Comparison of ENCODE assay signal across 8 cellular contexts in the genomic region with DNA sequence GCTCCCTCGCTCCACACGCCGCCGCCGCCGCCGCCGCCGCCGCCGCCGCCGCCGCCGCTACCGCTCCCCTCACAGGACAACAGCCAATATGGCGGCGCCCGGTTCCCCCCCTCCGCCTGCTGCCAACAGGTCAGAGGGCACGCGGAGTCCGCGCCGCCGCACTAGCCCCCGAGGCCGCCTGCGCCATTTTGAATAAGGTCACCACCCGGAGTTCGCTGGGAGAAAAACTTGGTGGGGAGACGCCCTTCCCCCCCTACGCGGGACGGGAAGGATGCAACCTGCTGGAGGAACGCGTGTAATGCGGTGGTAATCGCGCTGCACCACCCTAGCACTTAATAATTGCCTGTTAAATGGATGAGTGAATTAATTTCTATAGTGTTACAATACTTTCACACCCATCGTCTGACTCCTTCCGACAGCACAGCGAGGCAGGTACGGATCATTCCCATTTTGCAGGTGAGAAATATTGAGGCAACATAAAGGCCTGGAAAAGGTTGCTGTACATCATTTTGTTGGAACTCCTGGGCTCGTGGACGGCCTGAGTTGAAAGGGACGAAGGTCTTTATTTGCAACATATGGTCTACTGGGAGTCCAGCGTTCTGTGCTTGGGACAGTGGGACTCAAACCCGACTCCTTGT. TPM values are rescaled to one million over a fixed set of nuclear protein-coding genes. Genes with fewer than 3 reads are reported as not detected.
DNase-seq lines count a peak whose midpoint lies in the region; TF ChIP-seq lines count a peak whose summit lies in the region.

FAM193B (minus strand) TSS at position 90 of the 638 bp plus-strand sequence. CDS start 105 bp downstream, outside the sequence.

- no peaks in the 10 kb centered on the region for H3F3A ChIP-seq in Loucy (ENCODE audit: low read depth)

- H3K9me3 ChIP-seq in Loucy (ENCODE audit: insufficient read depth, low read depth, low read length) = no peaks in the 10 kb centered on the region
- no peaks in the 10 kb centered on the region for H3K9me3 ChIP-seq in stomach

- H3K9me3 Mint-ChIP-seq in neural crest cell = no peaks in the 10 kb centered on the region

- H3K4me2 ChIP-seq in Loucy (ENCODE audit: low read depth, low read length, poor library complexity, severe bottlenecking) = peak within 1 kb of the TSS; percentile 86

- WGBS in stomach, 5 donors = 7 to 14% (median 9%) methylated on average over 25 to 49 of the region's 49 CpGs

- TF ChIP-seq EP300 in stomach (IDR thresholded peaks at IDR 0.05) = no peak

- peak within 1 kb of the TSS; percentile 95 for H3K4me3 Mint-ChIP-seq in neural crest cell

- H3K27me3 ChIP-seq in Loucy (ENCODE audit: insufficient read depth, low read length, poor library complexity, severe bottlenecking) (no peaks in the 10 kb centered on the region), stomach (no peaks in the 10 kb centered on the region)

- H3K4me1 Mint-ChIP-seq in neural crest cell = peaks cover 29% of the 10 kb centered on the region

- H3K4me3 ChIP-seq in Loucy (ENCODE audit: low read length, poor library complexity, severe bottlenecking) = peak within 1 kb of the TSS; percentile 79
- peak within 1 kb of the TSS; percentile 89 for H3K4me3 ChIP-seq in fibroblast of villous mesenchyme (ENCODE audit: low read depth, low read length)
- peak within 1 kb of the TSS; percentile 86 to 100 (median 94) for H3K4me3 ChIP-seq in stomach

- H4K20me1 ChIP-seq in Loucy (ENCODE audit: insufficient read depth, low read length, poor library complexity, severe bottlenecking) = peaks cover 15% of the 10 kb centered on the region

- H3K36me3 ChIP-seq in Loucy (ENCODE audit: insufficient read depth, low read length) (no peaks in the 10 kb centered on the region), stomach (peaks cover 5 to 18% (median 9%) of the 10 kb centered on the region in 4 donors)

- peaks cover 3% of the 10 kb centered on the region for H3K36me3 Mint-ChIP-seq in neural crest cell (ENCODE audit: low read depth)

- DNase-seq in ELF-1 (ENCODE audit: low read depth, low spot score) (peak; percentile 96), H4 (ENCODE audit: low spot score) (peak; percentile 91), SHP77 (lab: John Stamatoyannopoulos, UW) (peak; percentile 88 to 89), activated gamma-delta T cell (lab: John Stamatoyannopoulos, UW) (peak; percentile 89), fibroblast of villous mesenchyme (ENCODE audit: low read depth) (peak; percentile 92), neural crest cell (ENCODE audit: low read depth, low spot score) (peak; percentile 95), stomach (peak; percentile 95)

- intact Hi-C loops in stomach (cut with DNase I; ENCODE audit: low total_unique reads) = no loop called here

- H2AFZ ChIP-seq in Loucy (ENCODE audit: low read length) = peak within 1 kb of the TSS; percentile 87

- peaks cover 36% of the 10 kb centered on the region for H3K79me2 ChIP-seq in Loucy (ENCODE audit: insufficient read depth, low read length)

- H3K27ac ChIP-seq in stomach = peak within 1 kb of the TSS; percentile 78 to 93 (median 83)

- peaks cover 25% of the 10 kb centered on the region for H3K4me1 ChIP-seq in Loucy (ENCODE audit: insufficient read depth, low read length, poor library complexity, severe bottlenecking)
- H3K4me1 ChIP-seq in stomach = peaks cover 18 to 48% (median 36%) of the 10 kb centered on the region in 4 donors

- no peaks in the 10 kb centered on the region for H3K27me3 Mint-ChIP-seq in neural crest cell (ENCODE audit: low read depth)

- no peak within 1 kb of the TSS for H3K27ac Mint-ChIP-seq in neural crest cell (ENCODE audit: unreplicated experiment)

- no peaks in the 10 kb centered on the region for H3K9me2 ChIP-seq in Loucy (replicated peaks; ENCODE audit: low read depth, low read length)

- no peak for TF ChIP-seq POLR2A in stomach (IDR thresholded peaks at IDR 0.05)

- no peak; the same call in 1 of the 2 replicates for TF ChIP-seq CTCF in Loucy (conservative IDR thresholded peaks at IDR 0.05; ENCODE audit: low read length)
- TF ChIP-seq CTCF in fibroblast of villous mesenchyme (IDR thresholded peaks at IDR 0.05; ENCODE audit: insufficient read depth, low read depth, low read length) = peak; percentile 26
- peak; percentile 54 for TF ChIP-seq CTCF in neural crest cell (conservative IDR thresholded peaks at IDR 0.05)
- TF ChIP-seq CTCF in stomach (IDR thresholded peaks at IDR 0.05) = peak in 2 of 7 experiments; percentile 9 to 23

- peak within 1 kb of the TSS; percentile 77 for H3K9ac ChIP-seq in Loucy (ENCODE audit: low read depth, low read length, poor library complexity, severe bottlenecking)

RNA-seq across cellular contexts. Expression of gene FAM193B, which starts in this region (rescaled TPM):
- 7.5 and 14.5 TPM in 2 replicates for total RNA-seq in H4 (2014; rRNA removed; shearing (Covaris generic))
- total RNA-seq in fibroblast of villous mesenchyme = 26.3 and 29.6 TPM in 2 replicates
- 96.3 and 98.4 TPM in 2 replicates for total RNA-seq in neural crest cell
- 100 to 1,000 TPM in 3 of 5 donors, 10 to 100 TPM in 2; 40.4 to 316 (median 143) TPM for total RNA-seq in stomach
- polyA plus RNA-seq in stomach = 100 to 1,000 TPM; 106 to 140 (median 136) TPM

Comparison
In these comparisons a context has a peak if more than half of its experiments do, and no peak if none do; other contexts are left out.
1. Peak in every context shown above with its lines: DNase-seq, H3K4me3 ChIP-seq and H3K27ac ChIP-seq.